ENCODE assay signal across 1 cellular context in the genomic region with DNA sequence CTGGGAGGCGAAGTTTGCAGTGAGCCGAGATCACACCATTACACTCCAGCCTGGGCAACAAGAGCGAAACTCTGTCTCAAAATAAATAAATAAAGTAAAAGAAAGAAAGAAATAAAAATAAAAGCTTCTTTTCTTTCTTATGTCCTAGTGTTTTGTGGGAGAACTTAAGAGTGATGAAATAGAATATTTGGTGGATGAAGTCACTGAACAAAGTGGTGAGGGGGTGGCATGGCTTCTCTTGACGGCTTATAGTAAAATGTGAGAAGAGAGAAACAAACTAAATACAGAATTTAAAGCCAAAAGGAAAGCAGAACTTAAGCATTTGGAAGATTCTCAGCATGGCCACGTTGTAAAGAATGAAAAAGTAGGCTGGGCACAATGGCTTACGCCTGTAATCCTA.
TF ChIP-seq lines count a peak whose summit lies in the region.

No MANE protein-coding gene starts in this region.

TF ChIP-seq in IMR-90, 13 proteins besides CTCF, POLR2A, EP300 and RAD21:
- TF ChIP-seq, protein P1, sequence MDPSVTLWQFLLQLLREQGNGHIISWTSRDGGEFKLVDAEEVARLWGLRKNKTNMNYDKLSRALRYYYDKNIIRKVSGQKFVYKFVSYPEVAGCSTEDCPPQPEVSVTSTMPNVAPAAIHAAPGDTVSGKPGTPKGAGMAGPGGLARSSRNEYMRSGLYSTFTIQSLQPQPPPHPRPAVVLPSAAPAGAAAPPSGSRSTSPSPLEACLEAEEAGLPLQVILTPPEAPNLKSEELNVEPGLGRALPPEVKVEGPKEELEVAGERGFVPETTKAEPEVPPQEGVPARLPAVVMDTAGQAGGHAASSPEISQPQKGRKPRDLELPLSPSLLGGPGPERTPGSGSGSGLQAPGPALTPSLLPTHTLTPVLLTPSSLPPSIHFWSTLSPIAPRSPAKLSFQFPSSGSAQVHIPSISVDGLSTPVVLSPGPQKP (IDR thresholded peaks at IDR 0.05; ENCODE audit: borderline replicate concordance, low read depth, low read length): no peak
- no peak for TF ChIP-seq MAFK (IDR thresholded peaks at IDR 0.05; ENCODE audit: low read depth, low read length)
- peak; percentile 35; the same call in 1 of the 2 replicates for TF ChIP-seq CEBPB (IDR thresholded peaks at IDR 0.05; ENCODE audit: low read depth, low read length)
- TF ChIP-seq FOS (IDR thresholded peaks at IDR 0.05; ENCODE audit: low read depth, low read length): no peak
- no peak for TF ChIP-seq MAZ (IDR thresholded peaks at IDR 0.05; ENCODE audit: borderline replicate concordance, low read depth, low read length)
- TF ChIP-seq CHD1 (IDR thresholded peaks at IDR 0.05; ENCODE audit: low read depth, low read length): no peak
- TF ChIP-seq RCOR1 (IDR thresholded peaks at IDR 0.05; ENCODE audit: insufficient replicate concordance, low read length): no peak
